In genomic region chr10:43444313-43444712, GRCh38 we compare ENCODE assay signal across 18 cellular contexts. TPM values are rescaled to one million over a fixed set of nuclear protein-coding genes. Genes with fewer than 3 reads are reported as not detected.
DNase-seq lines count a peak whose midpoint lies in the region; ATAC-seq, FAIRE-seq and TF ChIP-seq lines count a peak whose summit lies in the region.
"Had no signal": no experiment of that assay in that cellular context is flagged by ENCODE, and none has a peak within 500 bp of the region (broad histone marks: within the 10 kb centered on the region; RNA-seq: fewer than 3 reads in every experiment).

No MANE protein-coding gene starts in this region.

- intact Hi-C loops in activated CD4-positive, alpha-beta memory T cell treated with anti-CD3 and anti-CD28 coated beads for 36 hours (cut with micrococcal nuclease) = no loop called here
- intact Hi-C loops in gastrocnemius medialis (cut with DNase I; ENCODE audit: low total_unique reads) = no loop called here

- POLR2A ChIA-PET in activated CD4-positive, alpha-beta memory T cell treated with anti-CD3 and anti-CD28 coated beads, Interleukin-2, amount 10 ng/mL, durations not matched to agents 7 days and 5 days (lab: Charles Lee) = interaction anchor here (0.8 to 1.9 kb wide), 6 partner anchors 9 to 49 kb away, joined by 3 to 11 read pairs (median 5); partner anchors contain the start of gene HNRNPF
- POLR2A ChIA-PET in activated CD4-positive, alpha-beta memory T cell treated with anti-CD3 and anti-CD28 coated beads for 36 hours (lab: Charles Lee) = interaction anchor here (0.5 kb wide), 1 partner anchor 22 kb away, joined by 3 read pairs; no protein-coding TSS in a partner anchor

- H3K27ac Mint-ChIP-seq in activated CD4-positive, alpha-beta memory T cell treated with anti-CD3 and anti-CD28 coated beads, Interleukin-2, amount 10 ng/mL, durations not matched to agents 7 days and 5 days = peak overlapping the region; percentile 67
- no peak overlapping the region for H3K27ac Mint-ChIP-seq in activated CD4-positive, alpha-beta memory T cell treated with anti-CD3 and anti-CD28 coated beads for 36 hours
- peak overlapping the region; percentile 69 for H3K27ac Mint-ChIP-seq in central memory CD8-positive, alpha-beta T cell (ENCODE audit: low read depth)
- H3K27ac Mint-ChIP-seq: B cell, GM23338 had no signal

- H3K4me3 ChIP-seq in small intestine (ENCODE audit: low read depth in 1 of 2, low read length in 2 of 2) (no peak overlapping the region), gastrocnemius medialis (no peak overlapping the region)
- H3K4me3 ChIP-seq: GM23338 had no signal

- DNase-seq in activated CD4-positive, alpha-beta memory T cell treated with anti-CD3 and anti-CD28 coated beads, Interleukin-2, amount 10 ng/mL, durations not matched to agents 7 days and 5 days = no peak
- no peak for DNase-seq in activated CD4-positive, alpha-beta memory T cell treated with anti-CD3 and anti-CD28 coated beads for 36 hours
- DNase-seq in NCI-H69 (lab: John Stamatoyannopoulos, UW) (peak; percentile 17), small intestine (peak; percentile 17), gastrocnemius medialis (no peak), GM19240 (ENCODE audit: insufficient read length, low spot score) (no peak)
- no peak for DNase-seq in central memory CD8-positive, alpha-beta T cell (ENCODE audit: low spot score in 2 of 2)
- DNase-seq: CD4-positive, alpha-beta memory T cell; MV-4-11; NCI-H1417 treated with DMSO at 0.1 percent for 48 hours; NCI-H2029; NCI-H226; NCI-H526 treated with DMSO at 0.1 percent for 48 hours; SIG-M5 had no signal

- 75 to 77% (median 76%) methylated on average over 6 of the region's 6 CpGs for WGBS in small intestine, 3 donors

- CTCF ChIA-PET in activated CD4-positive, alpha-beta memory T cell treated with anti-CD3 and anti-CD28 coated beads, Interleukin-2, amount 10 ng/mL, durations not matched to agents 7 days and 5 days (lab: Charles Lee) = interaction anchor here (1.3 kb wide), 1 partner anchor 19 kb away, joined by 3 read pairs; no protein-coding TSS in a partner anchor
- CTCF ChIA-PET in activated CD4-positive, alpha-beta memory T cell treated with anti-CD3 and anti-CD28 coated beads for 36 hours (lab: Charles Lee) = no interaction called here

- H3K27me3 ChIP-seq in small intestine (ENCODE audit: control insufficient read depth in 2 of 2, insufficient read depth in 2 of 2, low read length in 2 of 2) (no peaks in the 10 kb centered on the region), gastrocnemius medialis (no peaks in the 10 kb centered on the region)

- TF ChIP-seq POLR2A in gastrocnemius medialis (IDR thresholded peaks at IDR 0.05) = no peak

- H3K27me3 Mint-ChIP-seq in activated CD4-positive, alpha-beta memory T cell treated with anti-CD3 and anti-CD28 coated beads, Interleukin-2, amount 10 ng/mL, durations not matched to agents 7 days and 5 days = no peaks in the 10 kb centered on the region
- no peaks in the 10 kb centered on the region for H3K27me3 Mint-ChIP-seq in activated CD4-positive, alpha-beta memory T cell treated with anti-CD3 and anti-CD28 coated beads for 36 hours
- H3K27me3 Mint-ChIP-seq in central memory CD8-positive, alpha-beta T cell = no peaks in the 10 kb centered on the region
- H3K27me3 Mint-ChIP-seq: B cell; CD4-positive, alpha-beta memory T cell; IgD-negative memory B cell had no signal

- no peak for FAIRE-seq in small intestine (lab: Jason Lieb, UNC)
- FAIRE-seq: D721Med had no signal

- peaks cover 12% of the 10 kb centered on the region for H3K9me3 Mint-ChIP-seq in activated CD4-positive, alpha-beta memory T cell treated with anti-CD3 and anti-CD28 coated beads, Interleukin-2, amount 10 ng/mL, durations not matched to agents 7 days and 5 days
- H3K9me3 Mint-ChIP-seq in activated CD4-positive, alpha-beta memory T cell treated with anti-CD3 and anti-CD28 coated beads for 36 hours = peaks cover 10% of the 10 kb centered on the region
- no peaks in the 10 kb centered on the region for H3K9me3 Mint-ChIP-seq in central memory CD8-positive, alpha-beta T cell

- in situ Hi-C loops in gastrocnemius medialis (cut with MboI; ENCODE audit: low sequenced_read_pairs in 4 of 4) = no loop called here

- no peak for TF ChIP-seq CTCF in gastrocnemius medialis (IDR thresholded peaks at IDR 0.05 in 4 of 5, conservative IDR thresholded peaks at IDR 0.05 in 1 of 5)

- H3K4me3 Mint-ChIP-seq in activated CD4-positive, alpha-beta memory T cell treated with anti-CD3 and anti-CD28 coated beads, Interleukin-2, amount 10 ng/mL, durations not matched to agents 7 days and 5 days = no peak overlapping the region
- H3K4me3 Mint-ChIP-seq in activated CD4-positive, alpha-beta memory T cell treated with anti-CD3 and anti-CD28 coated beads for 36 hours = no peak overlapping the region
- peak overlapping the region; percentile 43 for H3K4me3 Mint-ChIP-seq in central memory CD8-positive, alpha-beta T cell
- H3K4me3 Mint-ChIP-seq: B cell, GM23338 had no signal

- H3K36me3 ChIP-seq in small intestine (ENCODE audit: control insufficient read depth in 2 of 2, insufficient read depth in 2 of 2, low read length in 2 of 2) (no peaks in the 10 kb centered on the region), gastrocnemius medialis (no peaks in the 10 kb centered on the region)

- H3K4me1 Mint-ChIP-seq in activated CD4-positive, alpha-beta memory T cell treated with anti-CD3 and anti-CD28 coated beads, Interleukin-2, amount 10 ng/mL, durations not matched to agents 7 days and 5 days = peaks cover 19% of the 10 kb centered on the region
- peaks cover 13% of the 10 kb centered on the region for H3K4me1 Mint-ChIP-seq in activated CD4-positive, alpha-beta memory T cell treated with anti-CD3 and anti-CD28 coated beads for 36 hours (ENCODE audit: low read depth)
- H3K4me1 Mint-ChIP-seq in central memory CD8-positive, alpha-beta T cell = peaks cover 14% of the 10 kb centered on the region
- H3K4me1 Mint-ChIP-seq: GM23338 had no signal

- no peaks in the 10 kb centered on the region for H3K9me3 ChIP-seq in small intestine (ENCODE audit: control insufficient read depth, low read depth)
- no peaks in the 10 kb centered on the region for H3K9me3 ChIP-seq in gastrocnemius medialis

- H3K36me3 Mint-ChIP-seq in activated CD4-positive, alpha-beta memory T cell treated with anti-CD3 and anti-CD28 coated beads, Interleukin-2, amount 10 ng/mL, durations not matched to agents 7 days and 5 days (ENCODE audit: low read depth) = peaks cover 26% of the 10 kb centered on the region
- peaks cover 9% of the 10 kb centered on the region for H3K36me3 Mint-ChIP-seq in activated CD4-positive, alpha-beta memory T cell treated with anti-CD3 and anti-CD28 coated beads for 36 hours
- H3K36me3 Mint-ChIP-seq in central memory CD8-positive, alpha-beta T cell (ENCODE audit: insufficient read depth) = peaks cover 6% of the 10 kb centered on the region
- H3K36me3 Mint-ChIP-seq: IgD-negative memory B cell had no signal

- H3K27ac ChIP-seq in small intestine (ENCODE audit: low read depth in 1 of 2, low read length in 1 of 2) (no peak overlapping the region), gastrocnemius medialis (no peak overlapping the region)

- H3K4me1 ChIP-seq in small intestine (ENCODE audit: control insufficient read depth in 2 of 2, insufficient read depth in 1 of 2, low read depth in 1 of 2, low read length in 1 of 2) = no peaks in the 10 kb centered on the region
- H3K4me1 ChIP-seq in gastrocnemius medialis = no peaks in the 10 kb centered on the region

- ATAC-seq in central memory CD8-positive, alpha-beta T cell (replicated peaks; ENCODE audit: extremely low read depth, poor library complexity, severe bottlenecking) = no peak
- no peak for ATAC-seq in gastrocnemius medialis
- ATAC-seq: GM23338 had no signal

RNA-seq across cellular contexts. Expression of gene ZNF487, which starts 7.4 kb away (rescaled TPM):
- 1 to 10 TPM; 6.1 TPM for total RNA-seq in activated CD4-positive, alpha-beta memory T cell treated with anti-CD3 and anti-CD28 coated beads, Interleukin-2, amount 10 ng/mL, durations not matched to agents 7 days and 5 days
- 1 to 10 TPM; 2.2 to 2.6 TPM for total RNA-seq in activated CD4-positive, alpha-beta memory T cell treated with anti-CD3 and anti-CD28 coated beads for 36 hours
- polyA plus RNA-seq in small intestine = 10 to 100 TPM in 2 of 3 donors, 1 to 10 TPM in 1; 5.0 to 17.4 (median 11.3) TPM
- total RNA-seq in gastrocnemius medialis = 1 to 10 TPM in 3 of 4 donors, under 1 TPM in 1; 0.80 to 2.4 (median 1.7) TPM

RNA-seq across cellular contexts. Expression of gene HNRNPF, which starts 35.3 kb away (rescaled TPM):
- total RNA-seq in activated CD4-positive, alpha-beta memory T cell treated with anti-CD3 and anti-CD28 coated beads, Interleukin-2, amount 10 ng/mL, durations not matched to agents 7 days and 5 days = 100 to 1,000 TPM; 477 to 494 TPM
- total RNA-seq in activated CD4-positive, alpha-beta memory T cell treated with anti-CD3 and anti-CD28 coated beads for 36 hours = 100 to 1,000 TPM; 504 to 518 TPM
- 100 to 1,000 TPM; 138 to 194 (median 158) TPM for polyA plus RNA-seq in small intestine
- total RNA-seq in gastrocnemius medialis = 100 to 1,000 TPM in 1 of 4 donors, 10 to 100 TPM in 3; 69.2 to 111 (median 90.6) TPM

Comparison
In these comparisons a context has a peak if more than half of its experiments do, and no peak if none do; other contexts are left out.
1. DNase-seq: peak in NCI-H69 (single experiment) and small intestine (single experiment); none in activated CD4-positive, alpha-beta memory T cell treated with anti-CD3 and anti-CD28 coated beads, Interleukin-2, amount 10 ng/mL, durations not matched to agents 7 days and 5 days (single experiment), activated CD4-positive, alpha-beta memory T cell treated with anti-CD3 and anti-CD28 coated beads for 36 hours (single experiment), central memory CD8-positive, alpha-beta T cell (0 of 2), gastrocnemius medialis (0 of 2) and GM19240 (single experiment).
2. RNA of gene HNRNPF, which starts 35.3 kb away (total RNA-seq): 504 to 518 TPM in activated CD4-positive, alpha-beta memory T cell treated with anti-CD3 and anti-CD28 coated beads for 36 hours and 477 to 494 TPM in activated CD4-positive, alpha-beta memory T cell treated with anti-CD3 and anti-CD28 coated beads, Interleukin-2, amount 10 ng/mL, durations not matched to agents 7 days and 5 days; 69.2 to 111 TPM in gastrocnemius medialis; every median in the first group is over 4 times any median in the second.